Comparison of ENCODE assay signal across 26 cellular contexts in the genomic region with DNA sequence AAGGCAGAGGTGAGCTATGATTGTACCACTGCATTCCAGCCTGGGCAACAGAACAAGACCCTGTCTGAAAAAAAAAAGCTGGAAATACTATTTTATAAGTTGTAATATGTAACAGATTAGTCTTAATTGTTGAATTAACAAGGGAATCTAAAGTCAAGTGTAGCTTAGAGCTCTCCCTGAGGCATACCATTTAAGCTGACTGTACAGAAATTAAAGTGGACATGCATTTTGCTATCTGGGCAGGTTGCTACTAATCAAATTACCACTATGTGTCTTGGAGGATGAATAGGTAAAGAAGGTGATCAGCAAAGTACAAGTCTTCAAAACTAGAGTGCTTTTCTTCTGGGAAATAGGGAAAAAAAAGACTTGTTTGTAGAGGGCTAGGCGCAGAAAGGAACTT.
"Had no signal": no experiment of that assay in that cellular context is flagged by ENCODE, and none has a peak within 500 bp of the region (broad histone marks: within the 10 kb centered on the region; RNA-seq: fewer than 3 reads in every experiment).

No MANE protein-coding gene starts in this region.

- ATAC-seq: gastroesophageal sphincter; left ventricle myocardium superior; naive thymus-derived CD4-positive, alpha-beta T cell; psoas muscle; stimulated activated naive B cell treated with anti-CD40 and anti-IgM and Interleukin-4, amounts not matched to agents 10 μg/mL and 1 μg/mL and 100 μg/mL, for 72 hours had no signal

- H3K36me3 ChIP-seq: esophagus muscularis mucosa, gastroesophageal sphincter, neutrophil, sigmoid colon, stomach, thoracic aorta had no signal

- FAIRE-seq: kidney, urothelium cell line had no signal

- H3K4me3 Mint-ChIP-seq: immature natural killer cell; naive thymus-derived CD4-positive, alpha-beta T cell; nephron progenitor cell; stimulated activated naive B cell treated with anti-CD40 and anti-IgM and Interleukin-4, amounts not matched to agents 10 μg/mL and 1 μg/mL and 100 μg/mL, for 72 hours; type B pancreatic cell had no signal

- H3K4me3 ChIP-seq: dorsolateral prefrontal cortex, esophagus muscularis mucosa, gastroesophageal sphincter, lung, psoas muscle, sigmoid colon, skin epidermis, stomach, thoracic aorta had no signal

- H3K4me1 Mint-ChIP-seq: immature natural killer cell had no signal

- H3K27me3 ChIP-seq: dorsolateral prefrontal cortex, esophagus muscularis mucosa, gastroesophageal sphincter, neutrophil, sigmoid colon, stomach had no signal

- H3K27me3 Mint-ChIP-seq: type B pancreatic cell had no signal

- H3K9me3 Mint-ChIP-seq: immature natural killer cell; naive thymus-derived CD4-positive, alpha-beta T cell; nephron progenitor cell; stimulated activated naive B cell treated with anti-CD40 and anti-IgM and Interleukin-4, amounts not matched to agents 10 μg/mL and 1 μg/mL and 100 μg/mL, for 72 hours; type B pancreatic cell had no signal

- DNase-seq: cortex of kidney; dorsolateral prefrontal cortex; effector CD8-positive, alpha-beta T cell; glutamatergic neuron; immature natural killer cell; kidney; left cardiac atrium; left ventricle myocardium superior; mesendoderm; naive thymus-derived CD4-positive, alpha-beta T cell; nephron progenitor cell; psoas muscle; sigmoid colon; stimulated activated CD4-positive, alpha-beta T cell treated with anti-CD3 and anti-CD28 coated beads, Interleukin-2, amount 100 ng/mL, for 24 hours; stimulated activated CD4-positive, alpha-beta T cell treated with anti-CD3 and anti-CD28 coated beads, Interleukin-4, amount 100 ng/mL, for 4 hours; stimulated activated naive B cell treated with anti-CD40 and anti-IgM and Interleukin-4, amounts not matched to agents 10 μg/mL and 1 μg/mL and 100 μg/mL, for 72 hours; stomach; substantia nigra had no signal

- H3K27ac Mint-ChIP-seq: immature natural killer cell; naive thymus-derived CD4-positive, alpha-beta T cell; nephron progenitor cell; stimulated activated naive B cell treated with anti-CD40 and anti-IgM and Interleukin-4, amounts not matched to agents 10 μg/mL and 1 μg/mL and 100 μg/mL, for 72 hours; type B pancreatic cell had no signal

- H3K9me3 ChIP-seq: esophagus muscularis mucosa, gastroesophageal sphincter, neutrophil, psoas muscle, sigmoid colon, stomach, thoracic aorta had no signal

- H3K27ac ChIP-seq: dorsolateral prefrontal cortex, esophagus muscularis mucosa, gastroesophageal sphincter, neutrophil, psoas muscle, sigmoid colon, skin epidermis, stomach, thoracic aorta had no signal

- H3K36me3 Mint-ChIP-seq: immature natural killer cell; stimulated activated naive B cell treated with anti-CD40 and anti-IgM and Interleukin-4, amounts not matched to agents 10 μg/mL and 1 μg/mL and 100 μg/mL, for 72 hours; type B pancreatic cell had no signal
